In the genomic region with DNA sequence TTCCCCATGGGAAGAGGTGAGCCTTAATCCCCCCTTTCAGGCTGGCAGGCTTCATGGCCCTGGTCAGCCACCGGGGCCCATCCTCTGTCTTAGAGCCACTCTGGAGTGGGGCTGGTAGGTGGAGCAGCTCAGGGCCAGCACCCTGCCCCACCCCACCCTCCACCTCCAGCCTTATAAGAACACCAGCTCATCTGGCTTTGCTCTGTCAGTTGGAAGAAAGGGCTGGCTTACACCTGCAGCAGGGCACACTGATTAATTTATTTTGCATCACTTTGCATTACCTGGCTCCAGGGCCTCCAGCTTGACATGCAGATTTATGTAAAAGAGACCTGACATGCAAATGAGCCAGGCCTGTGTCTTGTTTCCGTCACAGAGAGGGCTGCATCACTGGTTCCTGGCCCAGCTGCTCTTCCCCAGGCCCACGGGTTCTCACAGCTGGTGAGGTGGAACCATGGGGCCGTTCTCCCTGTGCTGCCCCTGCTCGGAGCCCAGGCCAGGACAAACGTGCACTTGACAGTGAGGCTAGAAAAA, we compare ENCODE assay signal across 12 cellular contexts. TPM values are rescaled to one million over a fixed set of nuclear protein-coding genes. Genes with fewer than 3 reads are reported as not detected.
A peak's percentile ranks its signal among the peaks of the same experiment; 100 is the strongest.
DNase-seq lines count a peak whose midpoint lies in the region; ATAC-seq, FAIRE-seq and TF ChIP-seq lines count a peak whose summit lies in the region.
"Had no signal": no experiment of that assay in that cellular context is flagged by ENCODE, and none has a peak within 500 bp of the region (broad histone marks: within the 10 kb centered on the region; RNA-seq: fewer than 3 reads in every experiment).

No MANE protein-coding gene starts in this region.

- no peak overlapping the region for H4K8ac ChIP-seq in mesendoderm (ENCODE audit: low read depth, low read length)

- no peak overlapping the region for H2BK15ac ChIP-seq in mesendoderm (replicated peaks; ENCODE audit: low read depth)

- H3K9me1 ChIP-seq in K562 (ENCODE audit: control insufficient read depth, insufficient read depth, low read length): peaks cover 3% of the 10 kb centered on the region

- no peak overlapping the region for H3K23ac ChIP-seq in mesendoderm (ENCODE audit: low read length)

- H3K79me2 ChIP-seq in K562 (ENCODE audit: control insufficient read depth, insufficient read depth, low read length) (no peaks in the 10 kb centered on the region), mesendoderm (ENCODE audit: control insufficient read depth, insufficient read depth, low read length) (no peaks in the 10 kb centered on the region)

- no peak for TF ChIP-seq CTCF in K562 (IDR thresholded peaks at IDR 0.05 in 2 of 3, conservative IDR thresholded peaks at IDR 0.05 in 1 of 3; ENCODE audit: insufficient read depth in 2 of 3, low read depth in 1 of 3, low read length in 3 of 3)

- CTCF ChIA-PET in K562 (lab: Yijun Ruan, JAX; ENCODE audit: low intra/inter-chr PET ratio): no interaction called here

- BruUV-seq in K562 (replicated peaks; lab: Mats Ljungman, UMichigan): no TSS peak

- H3K27me3 ChIP-seq in K562 (ENCODE audit: control insufficient read depth in 2 of 2, insufficient read depth in 2 of 2, low read length in 2 of 2) (peaks cover 0 to 8% of the 10 kb centered on the region in 2 experiments; a peak in 2 of 5 replicates), mesendoderm (ENCODE audit: insufficient read depth, low read length, poor library complexity) (no peaks in the 10 kb centered on the region)
- H3K27me3 ChIP-seq: thyroid gland had no signal

- TF ChIP-seq RAD21 in K562 (CRISPR knock-in tag; conservative IDR thresholded peaks at IDR 0.05 in 1 of 2, IDR thresholded peaks at IDR 0.05 in 1 of 2): no peak

- 4% methylated on average over 6 of the region's 6 CpGs for WGBS in K562 (ENCODE audit: insufficient coverage, low coverage, missing lambda C conversion rate)
- WGBS in mesendoderm (ENCODE audit: extremely low coverage, insufficient coverage, low lambda C conversion rate): no CpG with 5 or more reads among the region's 6 CpGs

- no peaks in the 10 kb centered on the region for H4K20me1 ChIP-seq in K562 (replicated peaks; ENCODE audit: control insufficient read depth, insufficient read depth, low read length)

- FAIRE-seq in K562 (lab: Jason Lieb, UNC): no peak
- FAIRE-seq: G401.6 had no signal

- intact Hi-C loops in K562 (cut with micrococcal nuclease): no loop called here

- in situ Hi-C loops in K562 (cut with MboI): no loop called here

- H3K4me1 ChIP-seq in K562 (replicated peaks in 1 of 2; ENCODE audit: control insufficient read depth in 2 of 2, insufficient read depth in 2 of 2, low read length in 2 of 2) (peaks cover 4 to 6% of the 10 kb centered on the region in 2 experiments; a peak in 3 of 5 replicates), mesendoderm (ENCODE audit: control insufficient read depth, low read depth, low read length) (peaks cover 24% of the 10 kb centered on the region)
- H3K4me1 ChIP-seq: thyroid gland had no signal

- H3K36me3 ChIP-seq in K562 (ENCODE audit: control insufficient read depth, insufficient read depth, low read length) (no peaks in the 10 kb centered on the region), mesendoderm (ENCODE audit: control insufficient read depth, insufficient read depth, low read length) (no peaks in the 10 kb centered on the region)
- H3K36me3 ChIP-seq: thyroid gland had no signal

- 0 out of 2 replicates have a peak overlapping the region, but pooled peaks have one; percentile 12 for H3K4me2 ChIP-seq in K562 (ENCODE audit: insufficient read depth, low read length)
- no peak overlapping the region for H3K4me2 ChIP-seq in mesendoderm (ENCODE audit: low read length)

- H3K79me1 ChIP-seq in mesendoderm (ENCODE audit: low read length): no peaks in the 10 kb centered on the region

- H3K4me3 ChIP-seq in K562 (no peak overlapping the region), mesendoderm (ENCODE audit: low read length) (no peak overlapping the region)
- H3K4me3 ChIP-seq: thyroid gland had no signal

- peak overlapping the region; percentile 71 for H2AK5ac ChIP-seq in mesendoderm (ENCODE audit: low read length)

- H3K9me3 ChIP-seq in K562 (replicated peaks; ENCODE audit: control insufficient read depth, insufficient read depth, low read depth, low read length): no peaks in the 10 kb centered on the region
- H3K9me3 ChIP-seq: thyroid gland had no signal

- H2BK120ac ChIP-seq in mesendoderm (ENCODE audit: low read depth, low read length): no peak overlapping the region

- POLR2A ChIA-PET in K562 (lab: Yijun Ruan, JAX): interaction anchor here (1.0 to 1.7 kb wide), 4 partner anchors 10 to 15 kb away, joined by 3 to 5 read pairs (median 3); no protein-coding TSS in a partner anchor

- H4K5ac ChIP-seq in mesendoderm (ENCODE audit: low read length): no peak overlapping the region

- no peak for TF ChIP-seq POLR2A in K562 (conservative IDR thresholded peaks at IDR 0.05)

- no peak overlapping the region for H3K9ac ChIP-seq in K562 (ENCODE audit: insufficient read depth in 1 of 2, low read depth in 2 of 2, low read length in 2 of 2)
- peak overlapping the region; percentile 6 for H3K9ac ChIP-seq in mesendoderm (ENCODE audit: low read length)

- no peak for TF ChIP-seq EP300 in K562 (IDR thresholded peaks at IDR 0.05; ENCODE audit: low read length)

- ATAC-seq in K562: peak; percentile 60
- ATAC-seq in GM18868 (IDR thresholded peaks at IDR 0.05; ENCODE audit: unreplicated experiment): no peak
- ATAC-seq in GM21528 (IDR thresholded peaks at IDR 0.05; ENCODE audit: low FRiP score, unreplicated experiment): no peak

- 0 out of 2 replicates have a peak overlapping the region, but pooled peaks have one; percentile 30 for H2AFZ ChIP-seq in K562 (ENCODE audit: low read depth, low read length)

- peak overlapping the region; percentile 29 for H3K56ac ChIP-seq in mesendoderm (ENCODE audit: low read length)

- H3K27ac ChIP-seq in K562 (ENCODE audit: extremely low read depth, low read depth, low read length) (no peak overlapping the region), mesendoderm (ENCODE audit: low read depth, low read length) (no peak overlapping the region), temporal lobe (ENCODE audit: low read depth, low read length) (peak overlapping the region; percentile 40)
- H3K27ac ChIP-seq: thyroid gland had no signal

- peak; percentile 61 for DNase-seq in NCI-H82 (lab: John Stamatoyannopoulos, UW)
- no peak for DNase-seq in NCI-H82 treated with DMSO at 0.1 percent for 48 hours (lab: John Stamatoyannopoulos, UW; ENCODE audit: unreplicated experiment)
- DNase-seq in K562 (ENCODE audit: extremely low read depth in 1 of 4, low spot score in 3 of 4): no peak
- peak; percentile 71 for DNase-seq in mesendoderm
- DNase-seq in NCI-H128 (lab: John Stamatoyannopoulos, UW; ENCODE audit: unreplicated experiment): no peak
- DNase-seq: NCI-H446 treated with DMSO at 0.1 percent for 48 hours; stimulated activated CD4-positive, alpha-beta T cell treated with anti-CD3 and anti-CD28 coated beads, Interleukin-2, amount 100 ng/mL, for 48 hours had no signal

- peak overlapping the region; percentile 46 for H2BK5ac ChIP-seq in mesendoderm (ENCODE audit: low read length)

- H3K4ac ChIP-seq in mesendoderm (ENCODE audit: low read depth, low read length): peak overlapping the region; percentile 44

- peak overlapping the region; percentile 24 for H3K18ac ChIP-seq in mesendoderm (ENCODE audit: low read length)

TF ChIP-seq in K562, 482 proteins besides CTCF, POLR2A, EP300 and RAD21 (continues in another document):
- no peak for TF ChIP-seq RFX7 (CRISPR knock-in tag; IDR thresholded peaks at IDR 0.05)

RNA-seq across cellular contexts. Expression of gene MAGEF1, which starts 44.4 kb away (rescaled TPM):
- 7.7 and 11.5 TPM in 2 replicates for total RNA-seq in K562 (2011; cell fraction: chromatin; rRNA removed; ENCODE audit: low replicate concordance)
- total RNA-seq in K562 (2011; cell fraction: nucleolus; rRNA removed): 7.8 and 9.0 TPM in 2 replicates
- total RNA-seq in K562 (2011; cell fraction: nucleoplasm; rRNA removed): 10.5 and 11.5 TPM in 2 replicates
- total RNA-seq in K562 (2014; rRNA removed): 31.9 and 36.4 TPM in 2 replicates
- 19.8 and 22.1 TPM in 2 replicates for total RNA-seq in K562 (2014; rRNA removed; fragmentation: Illumina TruSeq; extraction: Trizol)
- total RNA-seq in K562 (2015; rRNA removed; fragmentation: Illumina TruSeq; extraction: Trizol): 20.8 and 21.9 TPM in 2 replicates
- 24.4 and 29.0 TPM in 2 replicates for total RNA-seq in K562 (2021)
- 13.5 and 19.5 TPM in 2 replicates for polyA plus RNA-seq in K562 (2011; rRNA removed)
- 15.3 and 15.8 TPM in 2 replicates for polyA plus RNA-seq in K562 (2011; cell fraction: cytosol; rRNA removed)
- polyA plus RNA-seq in K562 (2011; cell fraction: nucleus; rRNA removed): 9.4 and 11.3 TPM in 2 replicates
- 24.1 and 29.7 TPM in 2 replicates for polyA plus RNA-seq in K562 (2012)
- polyA plus RNA-seq in K562 (2014; fragmentation: Illumina TruSeq; extraction: Trizol): 15.8 and 23.4 TPM in 2 replicates
- 1 to 10 TPM; 1.5 to 2.5 TPM for polyA plus RNA-seq in K562 (2014; fragmentation: Nextera tagmentation; extraction: Ambion mirVana)
- 39.1 and 43.4 TPM in 2 replicates for polyA plus RNA-seq in K562 (2014; rRNA removed)
- polyA minus RNA-seq in K562 (2011; rRNA and poly(A)+ RNA removed): 8.7 and 10.9 TPM in 2 replicates
- polyA minus RNA-seq in K562 (2011; cell fraction: cytosol; rRNA and poly(A)+ RNA removed): 4.7 and 7.5 TPM in 2 replicates
- polyA minus RNA-seq in K562 (2011; cell fraction: nucleus; rRNA and poly(A)+ RNA removed): 3.4 and 4.9 TPM in 2 replicates
- 39.9 TPM for polyA plus RNA-seq in mesendoderm (2013, experiment 1 of 2)
- 40.8 TPM for polyA plus RNA-seq in mesendoderm (2013, experiment 2 of 2)
- 32.0 TPM for total RNA-seq in temporal lobe

RNA-seq across cellular contexts. Expression of gene VPS8, which starts 55.8 kb away (rescaled TPM):
- 103 and 328 TPM in 2 replicates for total RNA-seq in K562 (2011; cell fraction: chromatin; rRNA removed; ENCODE audit: low replicate concordance)
- 46.2 and 74.2 TPM in 2 replicates for total RNA-seq in K562 (2011; cell fraction: nucleolus; rRNA removed)
- total RNA-seq in K562 (2011; cell fraction: nucleoplasm; rRNA removed): 129 and 198 TPM in 2 replicates
- 23.6 and 25.0 TPM in 2 replicates for total RNA-seq in K562 (2014; rRNA removed)
- total RNA-seq in K562 (2014; rRNA removed; fragmentation: Illumina TruSeq; extraction: Trizol): 35.8 and 38.9 TPM in 2 replicates
- total RNA-seq in K562 (2015; rRNA removed; fragmentation: Illumina TruSeq; extraction: Trizol): 40.0 and 41.0 TPM in 2 replicates
- 30.2 and 30.8 TPM in 2 replicates for total RNA-seq in K562 (2021)
- 30.6 and 31.5 TPM in 2 replicates for polyA plus RNA-seq in K562 (2011; rRNA removed)
- polyA plus RNA-seq in K562 (2011; cell fraction: cytosol; rRNA removed): 7.6 and 12.9 TPM in 2 replicates
- polyA plus RNA-seq in K562 (2011; cell fraction: nucleus; rRNA removed): 52.3 and 82.5 TPM in 2 replicates
- 11.9 and 21.8 TPM in 2 replicates for polyA plus RNA-seq in K562 (2012)
- 20.2 and 23.4 TPM in 2 replicates for polyA plus RNA-seq in K562 (2014; fragmentation: Illumina TruSeq; extraction: Trizol)
- 1 to 10 TPM; 7.2 to 9.4 TPM for polyA plus RNA-seq in K562 (2014; fragmentation: Nextera tagmentation; extraction: Ambion mirVana)
- 21.8 and 28.3 TPM in 2 replicates for polyA plus RNA-seq in K562 (2014; rRNA removed)
- 95.2 and 122 TPM in 2 replicates for polyA minus RNA-seq in K562 (2011; rRNA and poly(A)+ RNA removed)
- 20.7 and 21.6 TPM in 2 replicates for polyA minus RNA-seq in K562 (2011; cell fraction: cytosol; rRNA and poly(A)+ RNA removed)
- 103 and 159 TPM in 2 replicates for polyA minus RNA-seq in K562 (2011; cell fraction: nucleus; rRNA and poly(A)+ RNA removed)
- 11.8 TPM for polyA plus RNA-seq in mesendoderm (2013, experiment 1 of 2)
- 10.6 TPM for polyA plus RNA-seq in mesendoderm (2013, experiment 2 of 2)
- 127 TPM for total RNA-seq in temporal lobe

Comparison
In these comparisons a context has a peak if more than half of its experiments do, and no peak if none do; other contexts are left out.
1. DNase-seq: peak in NCI-H82 (single experiment) and mesendoderm (single experiment); none in NCI-H82 treated with DMSO at 0.1 percent for 48 hours (single experiment), K562 (0 of 4) and NCI-H128 (single experiment).